2 cellular contexts compared by ENCODE assay signal in the genomic region with DNA sequence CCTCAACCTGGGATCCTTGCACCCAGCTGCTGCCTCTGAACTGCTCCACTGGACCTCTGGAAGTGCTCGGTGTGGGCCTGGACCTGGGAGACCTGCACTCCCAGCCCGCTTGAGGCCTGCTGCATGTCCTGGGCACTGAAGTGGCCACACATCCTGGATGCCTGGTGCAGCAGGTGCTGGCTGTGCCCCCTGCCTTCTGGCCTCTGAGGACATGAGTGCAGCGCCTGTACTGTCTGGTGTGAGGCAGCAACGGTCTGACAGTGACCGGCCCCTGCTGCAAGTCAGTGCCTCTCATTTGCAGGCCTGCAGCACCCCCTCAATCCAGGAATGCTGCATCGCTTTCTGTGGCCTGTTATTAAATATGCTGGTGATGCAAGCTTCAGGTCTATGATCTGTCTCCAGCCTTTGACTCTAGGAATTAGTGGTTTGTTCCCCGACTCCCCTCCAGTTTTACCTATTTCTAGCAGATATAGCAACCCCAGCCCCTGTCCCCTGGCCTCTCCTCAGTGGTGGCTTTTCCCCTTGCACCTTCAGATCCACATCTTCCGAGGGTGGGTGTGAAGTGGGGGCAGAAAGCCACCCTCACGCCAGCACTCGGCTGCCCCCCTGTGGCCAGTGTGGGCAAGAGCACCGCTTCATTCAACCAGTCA.
TF ChIP-seq lines count a peak whose summit lies in the region.

No MANE protein-coding gene starts in this region.

TF ChIP-seq in GM23338, 12 proteins besides CTCF, POLR2A, EP300 and RAD21 (continues in another document):
- TF ChIP-seq JUNB (IDR thresholded peaks at IDR 0.05; ENCODE audit: unreplicated experiment) = no peak
- no peak for TF ChIP-seq STAT1 (IDR thresholded peaks at IDR 0.05; ENCODE audit: unreplicated experiment)
- TF ChIP-seq, protein P1, sequence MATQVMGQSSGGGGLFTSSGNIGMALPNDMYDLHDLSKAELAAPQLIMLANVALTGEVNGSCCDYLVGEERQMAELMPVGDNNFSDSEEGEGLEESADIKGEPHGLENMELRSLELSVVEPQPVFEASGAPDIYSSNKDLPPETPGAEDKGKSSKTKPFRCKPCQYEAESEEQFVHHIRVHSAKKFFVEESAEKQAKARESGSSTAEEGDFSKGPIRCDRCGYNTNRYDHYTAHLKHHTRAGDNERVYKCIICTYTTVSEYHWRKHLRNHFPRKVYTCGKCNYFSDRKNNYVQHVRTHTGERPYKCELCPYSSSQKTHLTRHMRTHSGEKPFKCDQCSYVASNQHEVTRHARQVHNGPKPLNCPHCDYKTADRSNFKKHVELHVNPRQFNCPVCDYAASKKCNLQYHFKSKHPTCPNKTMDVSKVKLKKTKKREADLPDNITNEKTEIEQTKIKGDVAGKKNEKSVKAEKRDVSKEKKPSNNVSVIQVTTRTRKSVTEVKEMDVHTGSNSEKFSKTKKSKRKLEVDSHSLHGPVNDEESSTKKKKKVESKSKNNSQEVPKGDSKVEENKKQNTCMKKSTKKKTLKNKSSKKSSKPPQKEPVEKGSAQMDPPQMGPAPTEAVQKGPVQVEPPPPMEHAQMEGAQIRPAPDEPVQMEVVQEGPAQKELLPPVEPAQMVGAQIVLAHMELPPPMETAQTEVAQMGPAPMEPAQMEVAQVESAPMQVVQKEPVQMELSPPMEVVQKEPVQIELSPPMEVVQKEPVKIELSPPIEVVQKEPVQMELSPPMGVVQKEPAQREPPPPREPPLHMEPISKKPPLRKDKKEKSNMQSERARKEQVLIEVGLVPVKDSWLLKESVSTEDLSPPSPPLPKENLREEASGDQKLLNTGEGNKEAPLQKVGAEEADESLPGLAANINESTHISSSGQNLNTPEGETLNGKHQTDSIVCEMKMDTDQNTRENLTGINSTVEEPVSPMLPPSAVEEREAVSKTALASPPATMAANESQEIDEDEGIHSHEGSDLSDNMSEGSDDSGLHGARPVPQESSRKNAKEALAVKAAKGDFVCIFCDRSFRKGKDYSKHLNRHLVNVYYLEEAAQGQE (IDR thresholded peaks at IDR 0.05; ENCODE audit: unreplicated experiment) = no peak
- TF ChIP-seq ZNF331 (CRISPR knock-in tag; IDR thresholded peaks at IDR 0.05; ENCODE audit: low read depth) = no peak
- no peak for TF ChIP-seq POLR2AphosphoS5 (IDR thresholded peaks at IDR 0.05; ENCODE audit: low read depth)
- no peak for TF ChIP-seq EZH2phosphoT487 (IDR thresholded peaks at IDR 0.05; ENCODE audit: unreplicated experiment)
- no peak for TF ChIP-seq ZNF462 (CRISPR knock-in tag; IDR thresholded peaks at IDR 0.05)
- TF ChIP-seq EZH2 (IDR thresholded peaks at IDR 0.05; ENCODE audit: low read depth, unreplicated experiment) = no peak
- no peak for TF ChIP-seq CREB1 (CRISPR knock-in tag; IDR thresholded peaks at IDR 0.05; ENCODE audit: low read depth)

TF ChIP-seq in endothelial cell of umbilical vein, 7 proteins besides CTCF, POLR2A, EP300 and RAD21:
- TF ChIP-seq MYC (IDR thresholded peaks at IDR 0.05; ENCODE audit: low read depth, low read length) (no peak), EZH2 (IDR thresholded peaks at IDR 0.05; ENCODE audit: borderline replicate concordance, low read depth, low read length, severe bottlenecking) (no peak), POLR2AphosphoS5 (IDR thresholded peaks at IDR 0.05; ENCODE audit: insufficient read depth, low read depth, low read length) (no peak), MAX (IDR thresholded peaks at IDR 0.05; ENCODE audit: insufficient read depth, insufficient read length) (no peak)
